ENCODE assay signal across 9 cellular contexts in the genomic region with DNA sequence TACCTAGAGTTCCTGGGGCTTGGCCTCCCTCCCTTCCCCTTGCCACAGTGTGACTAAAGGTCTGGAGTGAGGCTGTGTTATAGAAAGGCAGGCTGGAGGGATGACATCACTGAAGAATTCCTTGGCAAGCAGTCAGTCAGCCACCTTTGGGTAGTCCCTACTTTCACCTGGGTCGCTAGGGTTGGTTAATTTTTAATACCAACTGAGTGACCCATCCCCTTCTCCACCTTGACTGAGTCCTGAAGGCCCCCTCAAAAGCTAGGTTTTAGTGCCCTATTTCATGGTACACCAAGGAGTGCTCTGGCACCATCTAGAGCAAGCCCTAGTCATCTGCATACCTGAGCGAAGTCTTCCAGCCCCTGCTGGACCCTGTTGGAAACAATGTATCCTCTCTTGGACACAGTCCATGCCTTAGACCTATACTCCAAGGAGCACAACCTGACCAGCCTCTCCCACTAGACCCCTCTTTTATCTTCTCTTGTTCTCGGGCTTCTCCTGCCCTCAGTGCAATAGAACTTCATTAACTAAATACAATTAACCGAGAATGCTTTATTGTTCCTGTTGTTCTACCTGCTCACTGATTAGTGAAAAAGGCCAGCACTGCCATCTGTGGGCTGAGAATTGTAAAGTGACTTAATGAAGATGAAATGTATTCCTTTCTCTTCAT. TPM values are rescaled to one million over a fixed set of nuclear protein-coding genes. Genes with fewer than 3 reads are reported as not detected.
DNase-seq lines count a peak whose midpoint lies in the region; ATAC-seq, FAIRE-seq and TF ChIP-seq lines count a peak whose summit lies in the region.
"Had no signal": no experiment of that assay in that cellular context is flagged by ENCODE, and none has a peak within 500 bp of the region (broad histone marks: within the 10 kb centered on the region; RNA-seq: fewer than 3 reads in every experiment).

No MANE protein-coding gene starts in this region.

- no peaks in the 10 kb centered on the region for H3F3A ChIP-seq in OCI-LY1 (ENCODE audit: insufficient read depth, low read length)

- H3K4me1 ChIP-seq in OCI-LY1 (ENCODE audit: insufficient read depth, low read length, severe bottlenecking), result no peaks in the 10 kb centered on the region
- peaks cover 16% of the 10 kb centered on the region for H3K4me1 ChIP-seq in foreskin keratinocyte
- peaks cover 0 to 16% (median 10%) of the 10 kb centered on the region in 4 donors for H3K4me1 ChIP-seq in sigmoid colon

- TF ChIP-seq POLR2A in H54 (IDR thresholded peaks at IDR 0.05; ENCODE audit: low read depth, low read length) (no peak), sigmoid colon (IDR thresholded peaks at IDR 0.05) (no peak)

- H3K36me3 ChIP-seq in OCI-LY1 (ENCODE audit: insufficient read depth, low read length), result no peaks in the 10 kb centered on the region
- peaks cover 0 to 39% (median 0%) of the 10 kb centered on the region in 4 donors for H3K36me3 ChIP-seq in sigmoid colon

- H3K9ac ChIP-seq in OCI-LY1 (ENCODE audit: low read length), result no peak overlapping the region

- no peak overlapping the region for H3K4me2 ChIP-seq in OCI-LY1 (ENCODE audit: low read length)

- H3K4me3 ChIP-seq in OCI-LY1 (ENCODE audit: low read depth, low read length, poor library complexity, severe bottlenecking) (no peak overlapping the region), sigmoid colon (no peak overlapping the region)

- no peaks in the 10 kb centered on the region for H4K20me1 ChIP-seq in OCI-LY1 (ENCODE audit: insufficient read depth, low read length)

- WGBS in sigmoid colon, 2 donors, result 36 to 70% methylated on average over 4 of the region's 4 CpGs

- no peaks in the 10 kb centered on the region for H3K79me2 ChIP-seq in OCI-LY1 (ENCODE audit: insufficient read depth, low read length)

- H3K27ac ChIP-seq in OCI-LY1 (ENCODE audit: low read depth, low read length, poor library complexity, severe bottlenecking), result no peak overlapping the region
- peak overlapping the region; percentile 48 for H3K27ac ChIP-seq in foreskin keratinocyte
- H3K27ac ChIP-seq in sigmoid colon, result no peak overlapping the region

- H2AFZ ChIP-seq in OCI-LY1 (ENCODE audit: low read length), result no peak overlapping the region

- ATAC-seq in foreskin keratinocyte (peak; percentile 99), GM18867 (IDR thresholded peaks at IDR 0.05; ENCODE audit: unreplicated experiment) (no peak)

- intact Hi-C loops in sigmoid colon (cut with DNase I), result no loop called here

- no peak for TF ChIP-seq EP300 in sigmoid colon (IDR thresholded peaks at IDR 0.05)

- H3K9me3 ChIP-seq in OCI-LY1 (ENCODE audit: low read length) (no peaks in the 10 kb centered on the region), sigmoid colon (no peaks in the 10 kb centered on the region)

- no peak for FAIRE-seq in H54 (lab: Jason Lieb, UNC)

- no peaks in the 10 kb centered on the region for H3K9me2 ChIP-seq in OCI-LY1 (ENCODE audit: low read depth, low read length)

- H3K27me3 ChIP-seq in OCI-LY1 (ENCODE audit: insufficient read depth, low read length) (no peaks in the 10 kb centered on the region), foreskin keratinocyte (no peaks in the 10 kb centered on the region), sigmoid colon (no peaks in the 10 kb centered on the region)

- peak; percentile 57 for DNase-seq in H54 (ENCODE audit: insufficient read length, low spot score)
- peak; percentile 79 to 91 for DNase-seq in foreskin keratinocyte
- peak; percentile 10 for DNase-seq in sigmoid colon
- no peak for DNase-seq in UCSD-AML1 (lab: John Stamatoyannopoulos, UW; ENCODE audit: unreplicated experiment)
- no peak for DNase-seq in DMS153 (lab: John Stamatoyannopoulos, UW)
- no peak for DNase-seq in activated naive CD4-positive, alpha-beta T cell treated with Interleukin-2 at 50 U/mL for 16 hours
- DNase-seq: NCI-H1092 treated with DMSO at 0.1 percent for 48 hours had no signal

- TF ChIP-seq CTCF in OCI-LY1 (IDR thresholded peaks at IDR 0.05; ENCODE audit: low read length) (0 out of 2 replicates have a peak, but pooled peaks have one; percentile 4), foreskin keratinocyte (conservative IDR thresholded peaks at IDR 0.05) (peak; percentile 53), sigmoid colon (IDR thresholded peaks at IDR 0.05) (peak in 1 of 4 experiments; percentile 28)

RNA-seq across cellular contexts. Expression of gene RIN2, which starts 44.6 kb away (rescaled TPM):
- total RNA-seq in foreskin keratinocyte (60.1 and 70.2 TPM in 2 replicates), sigmoid colon (10 to 100 TPM; 54.2 to 73.7 (median 57.8) TPM)
- polyA plus RNA-seq in foreskin keratinocyte (23.3 and 23.6 TPM in 2 replicates), sigmoid colon (10 to 100 TPM; 13.4 to 21.0 (median 16.7) TPM)

Comparison
In these comparisons a context has a peak if more than half of its experiments do, and no peak if none do; other contexts are left out.
1. DNase-seq: peak in H54 (single experiment), foreskin keratinocyte (2 of 2) and sigmoid colon (single experiment); none in UCSD-AML1 (single experiment), DMS153 (single experiment) and activated naive CD4-positive, alpha-beta T cell treated with Interleukin-2 at 50 U/mL for 16 hours (single experiment).